8 cellular contexts compared by ENCODE assay signal in the genomic region with DNA sequence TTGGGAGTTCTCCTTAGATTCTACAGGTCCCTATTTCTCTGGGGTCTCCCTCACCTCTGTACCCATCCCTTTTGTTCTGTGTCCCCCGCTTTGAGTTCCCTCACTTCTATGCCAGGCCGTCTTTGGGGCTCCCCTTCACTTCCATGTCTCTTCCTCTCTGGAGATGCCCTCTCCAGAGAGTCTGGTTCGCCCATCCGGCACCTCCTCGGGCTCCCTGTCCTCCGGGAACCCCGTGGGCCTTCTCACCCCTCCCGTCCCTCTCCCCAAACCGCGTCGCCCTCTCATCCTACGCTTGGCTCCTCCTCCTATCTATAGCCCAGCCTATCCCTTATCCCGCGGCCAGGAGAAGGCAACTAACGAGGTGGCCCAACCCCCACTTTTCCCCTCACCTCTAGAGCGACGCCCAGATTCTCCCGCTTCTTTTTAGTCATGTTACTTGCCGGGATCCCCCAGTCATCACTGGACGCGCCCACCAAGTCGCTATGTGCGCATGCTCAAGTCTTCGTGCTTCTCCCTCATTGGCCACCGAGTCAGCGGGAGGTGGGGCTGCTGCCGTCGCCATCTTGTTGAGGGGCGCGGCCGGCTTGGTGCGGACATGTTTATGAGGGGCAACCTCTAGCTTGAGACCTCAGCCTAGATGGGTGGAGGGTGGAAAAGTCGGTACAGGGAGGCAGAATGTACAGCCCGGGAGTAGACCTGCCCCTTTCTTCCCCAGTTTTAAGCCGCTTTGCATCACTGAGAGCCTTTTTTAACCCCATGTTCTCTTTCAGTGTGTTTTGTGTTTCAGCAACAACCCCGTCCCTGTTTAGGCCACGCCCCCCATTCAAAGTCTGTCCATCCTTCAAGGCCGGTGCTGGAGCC. TPM values are rescaled to one million over a fixed set of nuclear protein-coding genes. Genes with fewer than 3 reads are reported as not detected.
DNase-seq lines count a peak whose midpoint lies in the region; ATAC-seq and TF ChIP-seq lines count a peak whose summit lies in the region.

Gene CCDC167, minus strand, starts transcription at position 461 of the 861 bp plus-strand sequence. Its CDS starts 30 bp downstream, at position 431.

- intact Hi-C loops in CD14-positive monocyte (cut with micrococcal nuclease): loop anchor here in 1 of 2 donors (5.0 kb wide), 1 partner anchor 67 kb away; the partner anchor contains the start of gene CMTR1
- intact Hi-C loops in dendritic cell treated with granulocyte-macrophage colony-stimulating factor and Interleukin-4, amounts not matched to agents 40 ng/mL and 50 ng/mL, for 4 days (cut with micrococcal nuclease): no loop called here
- intact Hi-C loops in left lung (cut with DNase I): no loop called here

- H3K4me1 ChIP-seq in left lung: peaks cover 3 to 15% of the 10 kb centered on the region in 2 donors

- H3K4me3 ChIP-seq in left lung: peak within 1 kb of the TSS; percentile 59 to 76

- no peaks in the 10 kb centered on the region for H3K9me3 Mint-ChIP-seq in CD14-positive monocyte
- no peaks in the 10 kb centered on the region for H3K9me3 Mint-ChIP-seq in dendritic cell treated with granulocyte-macrophage colony-stimulating factor and Interleukin-4, amounts not matched to agents 40 ng/mL and 50 ng/mL, for 4 days

- no peaks in the 10 kb centered on the region for H3K36me3 Mint-ChIP-seq in CD14-positive monocyte
- peaks cover 9% of the 10 kb centered on the region for H3K36me3 Mint-ChIP-seq in dendritic cell treated with granulocyte-macrophage colony-stimulating factor and Interleukin-4, amounts not matched to agents 40 ng/mL and 50 ng/mL, for 4 days (ENCODE audit: low read depth)

- H3K4me3 Mint-ChIP-seq in CD14-positive monocyte: peak within 1 kb of the TSS; percentile 99 to 100
- H3K4me3 Mint-ChIP-seq in dendritic cell treated with granulocyte-macrophage colony-stimulating factor and Interleukin-4, amounts not matched to agents 40 ng/mL and 50 ng/mL, for 4 days: peak within 1 kb of the TSS; percentile 98

- no peaks in the 10 kb centered on the region for H3K9me3 ChIP-seq in left lung

- peaks cover 4 to 9% (median 5%) of the 10 kb centered on the region in 3 donors for H3K27me3 Mint-ChIP-seq in CD14-positive monocyte (ENCODE audit: low read depth in 3 of 3)
- peaks cover 5% of the 10 kb centered on the region for H3K27me3 Mint-ChIP-seq in dendritic cell treated with granulocyte-macrophage colony-stimulating factor and Interleukin-4, amounts not matched to agents 40 ng/mL and 50 ng/mL, for 4 days

- no peaks in the 10 kb centered on the region for H3K27me3 ChIP-seq in left lung

- no peaks in the 10 kb centered on the region for H3K36me3 ChIP-seq in left lung

- H3K27ac ChIP-seq in left lung: peak within 1 kb of the TSS in 1 of 2 donors; percentile 50

- no peak for TF ChIP-seq CTCF in CD14-positive monocyte (IDR thresholded peaks at IDR 0.05)
- no peak for TF ChIP-seq CTCF in left lung (IDR thresholded peaks at IDR 0.05)

- peaks cover 40% of the 10 kb centered on the region for H3K4me1 Mint-ChIP-seq in CD14-positive monocyte
- H3K4me1 Mint-ChIP-seq in dendritic cell treated with granulocyte-macrophage colony-stimulating factor and Interleukin-4, amounts not matched to agents 40 ng/mL and 50 ng/mL, for 4 days (ENCODE audit: low read depth): peaks cover 39% of the 10 kb centered on the region

- ATAC-seq in GM19397 (IDR thresholded peaks at IDR 0.05; ENCODE audit: unreplicated experiment): peak; percentile 87
- ATAC-seq in HG03565 (IDR thresholded peaks at IDR 0.05; ENCODE audit: unreplicated experiment): peak; percentile 81
- peak; percentile 99 for ATAC-seq in left lung

- peak; percentile 93 for DNase-seq in CD14-positive monocyte (ENCODE audit: low spot score)
- peak; percentile 99 for DNase-seq in NCI-H748 treated with DMSO at 0.1 percent for 48 hours (lab: John Stamatoyannopoulos, UW)
- peak; percentile 94 for DNase-seq in activated CD4-positive, alpha-beta T cell treated with anti-CD3 and anti-CD28 coated beads, Interleukin-2, amount 50 U/mL, for 1 hour
- peak; percentile 96 to 97 for DNase-seq in left lung
- DNase-seq in stimulated activated CD4-positive, alpha-beta T cell treated with anti-CD3 and anti-CD28 coated beads, Interleukin-2, amount 100 ng/mL, for 4 hours (ENCODE audit: low read depth): peak; percentile 96

- peak within 1 kb of the TSS; percentile 62 to 97 (median 94) for H3K27ac Mint-ChIP-seq in CD14-positive monocyte
- peak within 1 kb of the TSS; percentile 91 for H3K27ac Mint-ChIP-seq in dendritic cell treated with granulocyte-macrophage colony-stimulating factor and Interleukin-4, amounts not matched to agents 40 ng/mL and 50 ng/mL, for 4 days

RNA-seq across cellular contexts. Expression of gene CCDC167, which starts in this region (rescaled TPM):
- 10 to 100 TPM; 20.7 to 22.9 TPM for polyA plus RNA-seq in CD14-positive monocyte
- total RNA-seq in left lung: 10 to 100 TPM; 18.2 to 21.5 TPM
